In genomic region chr7:51230324-51230625, GRCh38 we compare ENCODE assay signal across 30 cellular contexts.
"Had no signal": no experiment of that assay in that cellular context is flagged by ENCODE, and none has a peak within 500 bp of the region (broad histone marks: within the 10 kb centered on the region; RNA-seq: fewer than 3 reads in every experiment).

No MANE protein-coding gene starts in this region.

- H3K36me3 ChIP-seq: esophagus muscularis mucosa, heart right ventricle, left lung, lower lobe of right lung, pancreas, right atrium auricular region, stomach, suprapubic skin, tibial nerve had no signal

- H3K9ac ChIP-seq: SK-N-SH had no signal

- H3K4me3 Mint-ChIP-seq: activated B cell treated with CpG ODN at 0.5 μM for 24 hours; activated CD8-positive, alpha-beta memory T cell treated with anti-CD3 and anti-CD28 coated beads, Interleukin-2, amount 10 ng/mL, durations not matched to agents 7 days and 5 days; activated CD8-positive, alpha-beta T cell treated with anti-CD3 and anti-CD28 coated beads for 36 hours; activated naive CD8-positive, alpha-beta T cell; activated T-cell treated with anti-CD3 and anti-CD28 coated beads, Interleukin-2, amount 50 U/mL, for 72 hours; natural killer cell treated with Interleukin-12 subunit alpha and Interleukin-12 subunit beta and Interleukin-15 and Interleukin-18, amount 100 ng/mL, for 72 hours; stimulated activated naive B cell treated with anti-CD40 and anti-IgM and Interleukin-4, amounts not matched to agents 10 μg/mL and 1 μg/mL and 100 μg/mL, for 72 hours; T-helper 17 cell had no signal

- H3K9me3 Mint-ChIP-seq: activated B cell treated with CpG ODN at 0.5 μM for 24 hours; activated CD8-positive, alpha-beta T cell treated with anti-CD3 and anti-CD28 coated beads for 36 hours; activated T-cell treated with anti-CD3 and anti-CD28 coated beads, Interleukin-2, amount 50 U/mL, for 72 hours; natural killer cell treated with Interleukin-12 subunit alpha and Interleukin-12 subunit beta and Interleukin-15 and Interleukin-18, amount 100 ng/mL, for 72 hours had no signal

- H3K27me3 Mint-ChIP-seq: activated B cell treated with CpG ODN at 0.5 μM for 24 hours; activated CD8-positive, alpha-beta memory T cell treated with anti-CD3 and anti-CD28 coated beads, Interleukin-2, amount 10 ng/mL, durations not matched to agents 7 days and 5 days; activated CD8-positive, alpha-beta T cell treated with anti-CD3 and anti-CD28 coated beads for 36 hours; activated naive CD8-positive, alpha-beta T cell had no signal

- DNase-seq: activated B cell treated with CpG ODN at 0.5 μM for 24 hours; activated CD4-positive, alpha-beta T cell treated with anti-CD3 and anti-CD28 coated beads, Interleukin-2, amount 50 U/mL, for 1 hour; activated CD8-positive, alpha-beta T cell treated with anti-CD3 and anti-CD28 coated beads for 36 hours; activated effector memory CD4-positive, alpha-beta T cell treated with Interleukin-2 at 50 U/mL for 16 hours; activated naive CD4-positive, alpha-beta T cell treated with Interleukin-2 at 50 U/mL for 16 hours; activated T-cell treated with anti-CD3 and anti-CD28 coated beads for 4 hours; activated T-cell treated with anti-CD3 and anti-CD28 coated beads, Interleukin-2, amount 50 U/mL, for 72 hours; aorta; body of pancreas; central memory CD4-positive, alpha-beta T cell; foreskin keratinocyte; heart right ventricle; left lung; lower lobe of right lung; mesendoderm; mucosa of descending colon; pancreas; SK-N-SH; stimulated activated CD4-positive, alpha-beta T cell treated with anti-CD3 and anti-CD28 coated beads, Interleukin-1b, Interleukin-23, amount 100 ng/mL, for 48 hours; stimulated activated naive B cell treated with anti-CD40 and anti-IgM and Interleukin-4, amounts not matched to agents 10 μg/mL and 1 μg/mL and 100 μg/mL, for 72 hours; stomach; T-helper 17 cell had no signal

- H3K4me1 Mint-ChIP-seq: activated B cell treated with CpG ODN at 0.5 μM for 24 hours; activated CD8-positive, alpha-beta memory T cell treated with anti-CD3 and anti-CD28 coated beads, Interleukin-2, amount 10 ng/mL, durations not matched to agents 7 days and 5 days; stimulated activated naive B cell treated with anti-CD40 and anti-IgM and Interleukin-4, amounts not matched to agents 10 μg/mL and 1 μg/mL and 100 μg/mL, for 72 hours had no signal

- H3K36me3 Mint-ChIP-seq: activated CD8-positive, alpha-beta memory T cell treated with anti-CD3 and anti-CD28 coated beads, Interleukin-2, amount 10 ng/mL, durations not matched to agents 7 days and 5 days; activated naive CD8-positive, alpha-beta T cell; natural killer cell treated with Interleukin-12 subunit alpha and Interleukin-12 subunit beta and Interleukin-15 and Interleukin-18, amount 100 ng/mL, for 72 hours; stimulated activated naive B cell treated with anti-CD40 and anti-IgM and Interleukin-4, amounts not matched to agents 10 μg/mL and 1 μg/mL and 100 μg/mL, for 72 hours had no signal

- H3K27me3 ChIP-seq: body of pancreas, esophagus muscularis mucosa, left lung, pancreas, right atrium auricular region, stomach, suprapubic skin, tibial nerve had no signal

- H3K27ac Mint-ChIP-seq: activated B cell treated with CpG ODN at 0.5 μM for 24 hours; activated CD8-positive, alpha-beta memory T cell treated with anti-CD3 and anti-CD28 coated beads, Interleukin-2, amount 10 ng/mL, durations not matched to agents 7 days and 5 days; activated CD8-positive, alpha-beta T cell treated with anti-CD3 and anti-CD28 coated beads for 36 hours; activated naive CD8-positive, alpha-beta T cell; activated T-cell treated with anti-CD3 and anti-CD28 coated beads, Interleukin-2, amount 50 U/mL, for 72 hours; natural killer cell treated with Interleukin-12 subunit alpha and Interleukin-12 subunit beta and Interleukin-15 and Interleukin-18, amount 100 ng/mL, for 72 hours; stimulated activated naive B cell treated with anti-CD40 and anti-IgM and Interleukin-4, amounts not matched to agents 10 μg/mL and 1 μg/mL and 100 μg/mL, for 72 hours; T-helper 17 cell had no signal

- H3K4me1 ChIP-seq: foreskin keratinocyte, right atrium auricular region had no signal

- H3K27ac ChIP-seq: body of pancreas, esophagus muscularis mucosa, foreskin keratinocyte, heart right ventricle, left lung, lower lobe of right lung, pancreas, right atrium auricular region, stomach had no signal

- H3K4me2 ChIP-seq: SK-N-SH, smooth muscle cell had no signal

- H3K4me3 ChIP-seq: body of pancreas, esophagus muscularis mucosa, heart right ventricle, left lung, lower lobe of right lung, mucosa of descending colon, pancreas, right atrium auricular region, smooth muscle cell, stomach, suprapubic skin, tibial nerve had no signal

- H3K9me3 ChIP-seq: body of pancreas, esophagus muscularis mucosa, heart right ventricle, left lung, lower lobe of right lung, mucosa of descending colon, pancreas, right atrium auricular region, SK-N-SH, stomach, suprapubic skin, tibial nerve had no signal
